ENCODE assay signal across 34 cellular contexts in the genomic region with DNA sequence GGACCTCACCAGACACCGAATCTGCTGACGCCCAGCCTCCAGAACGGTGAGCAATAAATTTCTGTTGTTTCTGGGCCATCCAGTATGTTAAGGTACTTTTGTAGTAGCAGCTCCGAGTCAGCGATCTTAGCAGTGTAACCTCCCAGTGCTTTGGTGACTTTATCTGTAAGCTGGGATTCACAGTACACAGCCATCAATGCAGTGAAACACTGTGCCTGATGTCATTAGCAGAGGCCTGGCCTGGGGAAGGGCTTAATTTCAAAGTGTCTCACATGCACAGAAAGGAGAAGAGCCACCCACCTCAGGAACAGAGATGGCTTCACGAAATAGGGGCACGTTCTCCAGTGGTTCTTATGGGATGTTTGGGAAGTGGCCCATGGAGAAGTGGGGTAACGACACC.
"Had no signal": no experiment of that assay in that cellular context is flagged by ENCODE, and none has a peak within 500 bp of the region (broad histone marks: within the 10 kb centered on the region; RNA-seq: fewer than 3 reads in every experiment).

No MANE protein-coding gene starts in this region.

- H3K27ac ChIP-seq: KMS-11, SJCRH30 had no signal

- H3K4me1 Mint-ChIP-seq: activated CD4-positive, alpha-beta T cell treated with anti-CD3 and anti-CD28 coated beads for 36 hours; activated CD4-positive, alpha-beta T cell treated with anti-CD3 and anti-CD28 coated beads, Interleukin-2, amount 10 ng/mL, durations not matched to agents 7 days and 5 days; activated CD8-positive, alpha-beta memory T cell treated with anti-CD3 and anti-CD28 coated beads, Interleukin-2, amount 10 ng/mL, durations not matched to agents 7 days and 5 days; activated naive CD4-positive, alpha-beta T cell treated with anti-CD3 and anti-CD28 coated beads, Interleukin-2, amount 10 ng/mL, durations not matched to agents 7 days and 5 days; activated naive CD8-positive, alpha-beta T cell treated with anti-CD3 and anti-CD28 coated beads, Interleukin-2, amount 50 U/mL, for 24 hours; brain had no signal

- H3K4me2 ChIP-seq: KMS-11, SK-N-SH had no signal

- H3K27ac Mint-ChIP-seq: activated CD4-positive, alpha-beta T cell treated with anti-CD3 and anti-CD28 coated beads for 36 hours; activated CD4-positive, alpha-beta T cell treated with anti-CD3 and anti-CD28 coated beads, Interleukin-2, amount 10 ng/mL, durations not matched to agents 7 days and 5 days; activated CD8-positive, alpha-beta memory T cell treated with anti-CD3 and anti-CD28 coated beads, Interleukin-2, amount 10 ng/mL, durations not matched to agents 7 days and 5 days; activated naive CD4-positive, alpha-beta T cell treated with anti-CD3 and anti-CD28 coated beads, Interleukin-2, amount 10 ng/mL, durations not matched to agents 7 days and 5 days; activated naive CD8-positive, alpha-beta T cell; activated naive CD8-positive, alpha-beta T cell treated with anti-CD3 and anti-CD28 coated beads, Interleukin-2, amount 50 U/mL, for 24 hours; brain; T-helper 1 cell treated with Interleukin-12 subunit alpha and Interleukin-12 subunit beta and Interleukin-4 antibody, amounts not matched to agents 30 μg/mL and 1 μg/mL, for 36 hours; T-helper 2 cell treated with Interferon-gamma antibody and Interleukin-4, amounts not matched to agents 5 μg/mL and 100 μg/mL, for 36 hours; WTC11 had no signal

- H3K36me3 Mint-ChIP-seq: activated CD8-positive, alpha-beta memory T cell treated with anti-CD3 and anti-CD28 coated beads, Interleukin-2, amount 10 ng/mL, durations not matched to agents 7 days and 5 days; activated naive CD4-positive, alpha-beta T cell treated with anti-CD3 and anti-CD28 coated beads, Interleukin-2, amount 10 ng/mL, durations not matched to agents 7 days and 5 days; activated naive CD8-positive, alpha-beta T cell; brain; WTC11 had no signal

- H3K27me3 ChIP-seq: SJCRH30 had no signal

- H3K4me3 Mint-ChIP-seq: activated CD4-positive, alpha-beta T cell treated with anti-CD3 and anti-CD28 coated beads for 36 hours; activated CD4-positive, alpha-beta T cell treated with anti-CD3 and anti-CD28 coated beads, Interleukin-2, amount 10 ng/mL, durations not matched to agents 7 days and 5 days; activated CD8-positive, alpha-beta memory T cell treated with anti-CD3 and anti-CD28 coated beads, Interleukin-2, amount 10 ng/mL, durations not matched to agents 7 days and 5 days; activated naive CD4-positive, alpha-beta T cell treated with anti-CD3 and anti-CD28 coated beads, Interleukin-2, amount 10 ng/mL, durations not matched to agents 7 days and 5 days; activated naive CD8-positive, alpha-beta T cell; activated naive CD8-positive, alpha-beta T cell treated with anti-CD3 and anti-CD28 coated beads, Interleukin-2, amount 50 U/mL, for 24 hours; brain; T-helper 1 cell treated with Interleukin-12 subunit alpha and Interleukin-12 subunit beta and Interleukin-4 antibody, amounts not matched to agents 30 μg/mL and 1 μg/mL, for 36 hours; T-helper 2 cell treated with Interferon-gamma antibody and Interleukin-4, amounts not matched to agents 5 μg/mL and 100 μg/mL, for 36 hours; WTC11 had no signal

- H3K9ac ChIP-seq: KMS-11, SK-N-SH had no signal

- H3K9me3 Mint-ChIP-seq: activated CD4-positive, alpha-beta T cell treated with anti-CD3 and anti-CD28 coated beads, Interleukin-2, amount 10 ng/mL, durations not matched to agents 7 days and 5 days; activated naive CD4-positive, alpha-beta T cell treated with anti-CD3 and anti-CD28 coated beads, Interleukin-2, amount 10 ng/mL, durations not matched to agents 7 days and 5 days; activated naive CD8-positive, alpha-beta T cell treated with anti-CD3 and anti-CD28 coated beads, Interleukin-2, amount 50 U/mL, for 24 hours; brain; T-helper 1 cell treated with Interleukin-12 subunit alpha and Interleukin-12 subunit beta and Interleukin-4 antibody, amounts not matched to agents 30 μg/mL and 1 μg/mL, for 36 hours; T-helper 2 cell treated with Interferon-gamma antibody and Interleukin-4, amounts not matched to agents 5 μg/mL and 100 μg/mL, for 36 hours had no signal

- ATAC-seq: activated CD4-positive, alpha-beta T cell treated with anti-CD3 and anti-CD28 coated beads for 36 hours; activated CD4-positive, CD25-positive, alpha-beta regulatory T cell treated with anti-CD3 and anti-CD28 coated beads, Interleukin-2, amount 50 U/mL, for 24 hours; activated CD8-positive, alpha-beta memory T cell treated with anti-CD3 and anti-CD28 coated beads, Interleukin-2, amount 10 ng/mL, durations not matched to agents 7 days and 5 days; activated naive CD8-positive, alpha-beta T cell treated with anti-CD3 and anti-CD28 coated beads, Interleukin-2, amount 50 U/mL, for 24 hours; WTC11 had no signal

- H3K36me3 ChIP-seq: SJCRH30 had no signal

- DNase-seq: activated CD4-positive, alpha-beta T cell treated with anti-CD3 and anti-CD28 coated beads for 36 hours; activated CD4-positive, alpha-beta T cell treated with anti-CD3 and anti-CD28 coated beads, Interleukin-2, amount 10 ng/mL, durations not matched to agents 7 days and 5 days; activated CD4-positive, alpha-beta T cell treated with anti-CD3 and anti-CD28 coated beads, Interleukin-2, amount 50 U/mL, for 48 hours; activated CD8-positive, alpha-beta memory T cell treated with anti-CD3 and anti-CD28 coated beads for 24 hours; activated CD8-positive, alpha-beta memory T cell treated with anti-CD3 and anti-CD28 coated beads, Interleukin-2, amount 10 ng/mL, durations not matched to agents 7 days and 5 days; activated CD8-positive, alpha-beta memory T cell treated with anti-CD3 and anti-CD28 coated beads, Interleukin-2, amount 50 U/mL, for 48 hours; activated effector memory CD4-positive, alpha-beta T cell treated with Interleukin-2 at 50 U/mL for 16 hours; activated naive CD4-positive, alpha-beta T cell treated with anti-CD3 and anti-CD28 coated beads, Interleukin-2, amount 10 ng/mL, durations not matched to agents 7 days and 5 days; activated naive CD8-positive, alpha-beta T cell treated with anti-CD3 and anti-CD28 coated beads, Interleukin-2, amount 50 U/mL, for 24 hours; activated T-cell treated with anti-CD3 and anti-CD28 coated beads, Interleukin-2, amount 50 U/mL, for 48 hours; anterior cingulate cortex; caudate nucleus; cerebellar nuclear complex; MM.1S; MV-4-11; NCI-H1092; NCI-H1436 treated with DMSO at 0.1 percent for 48 hours; NCI-H1694 treated with DMSO at 0.1 percent for 48 hours; NCI-H2029; NCI-H2171 treated with DMSO at 0.1 percent for 48 hours; NCI-H2227 treated with DMSO at 0.1 percent for 48 hours; NCI-H446 treated with DMSO at 0.1 percent for 48 hours; NCI-H69; NK-92 treated with Interleukin-12 subunit alpha and Interleukin-12 subunit beta, amount 100 ng/mL, for 24 hours; SHP77; SJCRH30; SK-N-SH had no signal

- H3K4me3 ChIP-seq: SJCRH30 had no signal

- H3K9me3 ChIP-seq: SJCRH30, SK-N-SH had no signal

- H3K4me1 ChIP-seq: SJCRH30 had no signal
